In the genomic region with DNA sequence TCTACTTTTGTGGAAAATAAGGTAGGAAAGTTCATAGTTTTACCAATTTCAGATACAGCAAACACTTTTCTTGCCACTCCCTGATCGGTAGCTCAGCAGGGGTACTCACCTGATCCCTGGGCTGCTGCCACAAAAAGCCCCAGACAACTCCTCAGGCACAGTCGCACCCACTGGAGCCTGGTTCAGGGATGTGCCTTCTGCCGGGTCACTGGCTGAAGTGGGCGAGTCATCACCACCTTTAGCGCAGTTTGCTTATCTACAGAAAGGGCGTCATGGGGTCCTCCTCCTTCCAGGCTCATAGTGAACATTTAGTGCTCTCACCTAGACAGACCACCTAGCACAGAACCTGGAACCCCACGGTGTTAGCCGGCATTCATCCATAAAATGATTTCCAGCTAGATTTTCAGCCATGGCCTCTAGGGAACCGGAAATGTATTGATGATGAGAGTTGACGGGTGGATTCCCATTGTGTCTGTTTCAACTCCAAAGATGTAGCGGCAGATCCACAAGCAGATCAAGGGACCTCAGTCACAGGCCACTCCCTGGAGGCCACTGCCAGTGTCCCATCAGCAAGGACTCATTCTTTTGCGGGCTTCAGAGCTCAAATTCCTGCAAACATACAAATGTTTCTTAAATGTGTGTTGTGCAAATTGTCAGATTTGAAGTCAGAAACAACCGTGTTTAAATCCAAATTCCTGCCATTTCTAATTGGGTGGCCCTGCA, we compare ENCODE assay signal across 9 cellular contexts.
"Had no signal": no experiment of that assay in that cellular context is flagged by ENCODE, and none has a peak within 500 bp of the region (broad histone marks: within the 10 kb centered on the region; RNA-seq: fewer than 3 reads in every experiment).

No MANE protein-coding gene starts in this region.

- FAIRE-seq: HepG2 had no signal

- DNase-seq: GM23248, GOT3, H7, HFFc6 had no signal

- H3K36me3 ChIP-seq: HAP-1 had no signal

- H3K4me1 Mint-ChIP-seq: IgD-negative memory B cell had no signal

- H3K4me3 ChIP-seq: GM23248, HAP-1 had no signal

- H3K4me3 Mint-ChIP-seq: HFFc6, IgD-negative memory B cell had no signal

- H3K9ac ChIP-seq: GM23248 had no signal

- ATAC-seq: HCT116, HepG2 had no signal

- H3K4me1 ChIP-seq: HAP-1 had no signal

- H3K27ac ChIP-seq: GM23248, HL-60 had no signal

- H3K27ac Mint-ChIP-seq: HFFc6, IgD-negative memory B cell had no signal

- H3K27me3 Mint-ChIP-seq: IgD-negative memory B cell had no signal

- H2AFZ ChIP-seq: GM23248 had no signal
